28 cellular contexts compared by ENCODE assay signal in the genomic region with DNA sequence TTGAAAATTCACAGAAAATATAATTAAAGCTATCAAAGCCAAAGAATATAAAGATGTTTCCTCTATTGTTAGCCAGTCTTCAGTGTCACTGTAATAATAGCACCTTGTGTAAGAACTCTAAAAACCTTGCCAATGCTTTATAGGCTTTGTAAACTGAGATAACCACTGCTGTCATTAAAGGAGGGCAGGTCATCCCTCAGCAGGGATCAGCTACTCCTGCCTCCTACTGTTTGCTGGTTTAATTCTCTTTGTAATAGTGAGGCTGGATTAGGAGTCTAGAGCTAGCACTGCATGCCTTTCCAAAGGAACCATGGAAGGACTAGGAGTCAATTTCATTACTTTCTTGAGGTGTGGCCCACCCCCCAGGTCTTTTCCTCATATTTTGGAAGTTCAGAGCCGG. TPM values are rescaled to one million over a fixed set of nuclear protein-coding genes. Genes with fewer than 3 reads are reported as not detected.
DNase-seq lines count a peak whose midpoint lies in the region; ATAC-seq and TF ChIP-seq lines count a peak whose summit lies in the region.
"Had no signal": no experiment of that assay in that cellular context is flagged by ENCODE, and none has a peak within 500 bp of the region (broad histone marks: within the 10 kb centered on the region; RNA-seq: fewer than 3 reads in every experiment).

No MANE protein-coding gene starts in this region.

- no peak overlapping the region for H2AFZ ChIP-seq in HCT116 (ENCODE audit: low read depth, low read length, poor library complexity, severe bottlenecking)

- H3K27me3 ChIP-seq in HCT116 (ENCODE audit: insufficient read depth, low read length) (no peaks in the 10 kb centered on the region), foreskin keratinocyte (no peaks in the 10 kb centered on the region), psoas muscle (ENCODE audit: insufficient read depth in 3 of 3, low read length in 2 of 3) (no peaks in the 10 kb centered on the region), Peyer's patch (no peaks in the 10 kb centered on the region), uterus (no peaks in the 10 kb centered on the region)
- H3K27me3 ChIP-seq: tibial nerve had no signal

- no peaks in the 10 kb centered on the region for H4K20me1 ChIP-seq in HCT116 (ENCODE audit: insufficient read depth)

- H3K9me3 ChIP-seq in HCT116 (ENCODE audit: control insufficient read depth in 1 of 2, insufficient read depth in 1 of 2, low read depth in 1 of 2, low read length in 2 of 2) (no peaks in the 10 kb centered on the region), psoas muscle (no peaks in the 10 kb centered on the region), Peyer's patch (no peaks in the 10 kb centered on the region), uterus (no peaks in the 10 kb centered on the region)
- H3K9me3 ChIP-seq: tibial nerve had no signal

- no peaks in the 10 kb centered on the region for H3K79me2 ChIP-seq in HCT116 (ENCODE audit: insufficient read depth, low read length)

- no peak for DNase-seq in HCT116 (ENCODE audit: low read depth, low spot score)
- peak; percentile 41 for DNase-seq in NCI-H82 (lab: John Stamatoyannopoulos, UW)
- DNase-seq in foreskin keratinocyte = no peak
- DNase-seq in psoas muscle = no peak
- no peak for DNase-seq in Peyer's patch
- no peak for DNase-seq in uterus
- DNase-seq: activated CD4-positive, alpha-beta T cell treated with anti-CD3 and anti-CD28 coated beads for 4 hours; activated CD8-positive, alpha-beta T cell treated with anti-CD3 and anti-CD28 coated beads, Interleukin-2, amount 10 ng/mL, durations not matched to agents 7 days and 5 days; activated naive CD4-positive, alpha-beta T cell treated with anti-CD3 and anti-CD28 coated beads, Interleukin-2, amount 10 ng/mL, durations not matched to agents 7 days and 5 days; C1 segment of cervical spinal cord; COR-L47; H9; hippocampal formation; immature natural killer cell; NCI-H1092 treated with DMSO at 0.1 percent for 48 hours; NCI-H187 treated with DMSO at 0.1 percent for 48 hours; NCI-H526; posterior cingulate gyrus; right cardiac atrium; SHP77; stimulated activated CD4-positive, alpha-beta T cell treated with anti-CD3 and anti-CD28 coated beads, Interleukin-12 subunit alpha, Interleukin-12 subunit beta, amount 100 ng/mL, for 4 hours; stimulated activated CD4-positive, alpha-beta T cell treated with anti-CD3 and anti-CD28 coated beads, Interleukin-4, amount 100 ng/mL, for 24 hours had no signal

- ATAC-seq in HCT116 = peak; percentile 69
- no peak for ATAC-seq in foreskin keratinocyte
- ATAC-seq in psoas muscle = peak; percentile 78 to 93 (median 90)
- ATAC-seq in GM18498 (IDR thresholded peaks at IDR 0.05; ENCODE audit: unreplicated experiment) = no peak
- ATAC-seq: activated CD8-positive, alpha-beta T cell treated with anti-CD3 and anti-CD28 coated beads, Interleukin-2, amount 10 ng/mL, durations not matched to agents 7 days and 5 days; K562; left lobe of liver; Panc1; right cardiac atrium had no signal

- POLR2A ChIA-PET in HCT116 (lab: Charles Lee) = interaction anchor here (0.5 kb wide), 1 partner anchor 37 kb away, joined by 3 read pairs; no protein-coding TSS in a partner anchor

- H3K4me1 ChIP-seq in HCT116 (ENCODE audit: control insufficient read depth in 1 of 2, insufficient read depth in 2 of 2, low read length in 2 of 2) (no peaks in the 10 kb centered on the region), foreskin keratinocyte (peaks cover 11% of the 10 kb centered on the region), psoas muscle (peaks cover 43% of the 10 kb centered on the region), Peyer's patch (no peaks in the 10 kb centered on the region), uterus (no peaks in the 10 kb centered on the region)
- H3K4me1 ChIP-seq: tibial nerve had no signal

- H3K36me3 ChIP-seq in HCT116 (ENCODE audit: control insufficient read depth in 1 of 2, insufficient read depth in 2 of 2, low read length in 2 of 2) = no peaks in the 10 kb centered on the region
- no peaks in the 10 kb centered on the region for H3K36me3 ChIP-seq in psoas muscle (ENCODE audit: insufficient read depth in 1 of 2, low read depth in 1 of 2)
- H3K36me3 ChIP-seq in Peyer's patch = no peaks in the 10 kb centered on the region
- no peaks in the 10 kb centered on the region for H3K36me3 ChIP-seq in uterus
- H3K36me3 ChIP-seq: tibial nerve had no signal

- intact Hi-C loops in HCT116 (cut with micrococcal nuclease) (no loop called here), psoas muscle (cut with DNase I) (loop anchor here in 1 of 2 donors (10.0 kb wide), 1 partner anchor 90 kb away; no protein-coding TSS in a partner anchor), uterus (cut with DNase I; ENCODE audit: low total_unique reads) (no loop called here)

- RAD21 ChIA-PET in HCT116 (lab: Charles Lee; ENCODE audit: low non-redundant PET in 1 of 2, low total read pairs in 2 of 2, uncharacterized antibody in 2 of 2, unreplicated experiment in 2 of 2) = no interaction called here

- peak; percentile 22; the same call in 1 of the 2 replicates for TF ChIP-seq RAD21 in HCT116 (IDR thresholded peaks at IDR 0.05; ENCODE audit: low read depth)

- no peaks in the 10 kb centered on the region for H3K9me2 ChIP-seq in HCT116 (ENCODE audit: insufficient read depth)

- no peak overlapping the region for H3K4me3 ChIP-seq in HCT116 (replicated peaks in 1 of 2; ENCODE audit: low read depth in 1 of 2, low read length in 2 of 2)
- no peak overlapping the region for H3K4me3 ChIP-seq in psoas muscle
- H3K4me3 ChIP-seq in Peyer's patch = no peak overlapping the region
- no peak overlapping the region for H3K4me3 ChIP-seq in uterus
- H3K4me3 ChIP-seq: K562, tibial nerve had no signal

- H3K27ac ChIP-seq in HCT116 (ENCODE audit: low read depth, low read length) (no peak overlapping the region), foreskin keratinocyte (no peak overlapping the region), psoas muscle (peak overlapping the region; percentile 69), Peyer's patch (no peak overlapping the region), uterus (no peak overlapping the region)
- H3K27ac ChIP-seq: tibial nerve had no signal

- CTCF ChIA-PET in HCT116 (lab: Charles Lee) = no interaction called here

- no peak overlapping the region for H3K4me2 ChIP-seq in HCT116 (ENCODE audit: low read length)

- TF ChIP-seq CTCF in HCT116 (IDR thresholded peaks at IDR 0.05 in 2 of 3, conservative IDR thresholded peaks at IDR 0.05 in 1 of 3; ENCODE audit: borderline replicate concordance in 1 of 3, insufficient read depth in 1 of 3, low read depth in 2 of 3, low read length in 2 of 3) = peak in 2 of 3 experiments; percentile 2 to 20; a peak in 1 of 6 replicates
- peak; percentile 33 for TF ChIP-seq CTCF in foreskin keratinocyte (conservative IDR thresholded peaks at IDR 0.05)
- TF ChIP-seq CTCF in psoas muscle (IDR thresholded peaks at IDR 0.05) = peak; percentile 18
- peak in 3 of 6 experiments; percentile 34 to 57 (median 44) for TF ChIP-seq CTCF in Peyer's patch (IDR thresholded peaks at IDR 0.05)
- TF ChIP-seq CTCF in uterus (IDR thresholded peaks at IDR 0.05) = no peak

- no peak overlapping the region for H3K9ac ChIP-seq in HCT116 (ENCODE audit: low read length)

- no TSS peak for BruUV-seq in HCT116 (replicated peaks; lab: Mats Ljungman, UMichigan)

- 67 to 75% (median 68%) methylated on average over 1 of the region's 1 CpG for WGBS in psoas muscle, 3 donors

- TF ChIP-seq POLR2A in HCT116 (IDR thresholded peaks at IDR 0.05; ENCODE audit: borderline replicate concordance, extremely low read depth, insufficient read depth, insufficient read length) = no peak
- TF ChIP-seq POLR2A in Peyer's patch (IDR thresholded peaks at IDR 0.05) = no peak
- TF ChIP-seq POLR2A in uterus (IDR thresholded peaks at IDR 0.05) = no peak

TF ChIP-seq in HCT116, 20 proteins besides CTCF, POLR2A, EP300 and RAD21 (continues in another document):
- TF ChIP-seq CEBPB (IDR thresholded peaks at IDR 0.05; ENCODE audit: low read depth) (no peak), SP1 (IDR thresholded peaks at IDR 0.05; ENCODE audit: low read depth) (no peak), EGR1 (IDR thresholded peaks at IDR 0.05; ENCODE audit: low read depth) (no peak), EZH2phosphoT487 (IDR thresholded peaks at IDR 0.05; ENCODE audit: borderline replicate concordance) (no peak), ZFX (IDR thresholded peaks at IDR 0.05) (no peak), ZNF274 (IDR thresholded peaks at IDR 0.05; ENCODE audit: low read depth, low read length) (no peak), SIN3A (IDR thresholded peaks at IDR 0.05; ENCODE audit: low read depth) (no peak), ATF3 (IDR thresholded peaks at IDR 0.05) (no peak)
- TF ChIP-seq, protein P1, sequence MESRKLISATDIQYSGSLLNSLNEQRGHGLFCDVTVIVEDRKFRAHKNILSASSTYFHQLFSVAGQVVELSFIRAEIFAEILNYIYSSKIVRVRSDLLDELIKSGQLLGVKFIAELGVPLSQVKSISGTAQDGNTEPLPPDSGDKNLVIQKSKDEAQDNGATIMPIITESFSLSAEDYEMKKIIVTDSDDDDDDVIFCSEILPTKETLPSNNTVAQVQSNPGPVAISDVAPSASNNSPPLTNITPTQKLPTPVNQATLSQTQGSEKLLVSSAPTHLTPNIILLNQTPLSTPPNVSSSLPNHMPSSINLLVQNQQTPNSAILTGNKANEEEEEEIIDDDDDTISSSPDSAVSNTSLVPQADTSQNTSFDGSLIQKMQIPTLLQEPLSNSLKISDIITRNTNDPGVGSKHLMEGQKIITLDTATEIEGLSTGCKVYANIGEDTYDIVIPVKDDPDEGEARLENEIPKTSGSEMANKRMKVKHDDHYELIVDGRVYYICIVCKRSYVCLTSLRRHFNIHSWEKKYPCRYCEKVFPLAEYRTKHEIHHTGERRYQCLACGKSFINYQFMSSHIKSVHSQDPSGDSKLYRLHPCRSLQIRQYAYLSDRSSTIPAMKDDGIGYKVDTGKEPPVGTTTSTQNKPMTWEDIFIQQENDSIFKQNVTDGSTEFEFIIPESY (IDR thresholded peaks at IDR 0.05; ENCODE audit: extremely low read depth, insufficient replicate concordance, low read length) = no peak
- TF ChIP-seq, protein P2, sequence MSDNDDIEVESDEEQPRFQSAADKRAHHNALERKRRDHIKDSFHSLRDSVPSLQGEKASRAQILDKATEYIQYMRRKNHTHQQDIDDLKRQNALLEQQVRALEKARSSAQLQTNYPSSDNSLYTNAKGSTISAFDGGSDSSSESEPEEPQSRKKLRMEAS (IDR thresholded peaks at IDR 0.05) = no peak

RNA-seq across cellular contexts. Expression of gene FHIP1A, which starts 46.2 kb away (rescaled TPM):
- total RNA-seq in HCT116 (2021; ENCODE audit: unreplicated experiment) (14.8 TPM), foreskin keratinocyte (17.0 and 19.1 TPM in 2 replicates), psoas muscle (10 to 100 TPM; 37.7 to 46.7 (median 44.9) TPM), Peyer's patch (10 to 100 TPM; 11.6 to 32.4 (median 30.7) TPM), uterus (10 to 100 TPM in 2 of 4 donors, 1 to 10 TPM in 2; 2.6 to 25.6 (median 10.5) TPM)
- polyA plus RNA-seq in HCT116 (2012) = 5.2 and 6.1 TPM in 2 replicates
- polyA plus RNA-seq in foreskin keratinocyte (0.93 and 1.3 TPM in 2 replicates), psoas muscle (10 to 100 TPM in 1 of 3 donors, 1 to 10 TPM in 1, under 1 TPM in 1; 0.51 to 20.5 (median 5.0) TPM)
- total RNA-seq: activated CD8-positive, alpha-beta T cell treated with anti-CD3 and anti-CD28 coated beads, Interleukin-2, amount 10 ng/mL, durations not matched to agents 7 days and 5 days; T-helper 2 cell treated with Interferon-gamma antibody and Interleukin-4, amounts not matched to agents 100 ng/mL and 5 ng/mL, for 36 hours had no signal
- polyA plus RNA-seq: immature natural killer cell had no signal

Comparison
In these comparisons a context has a peak if more than half of its experiments do, and no peak if none do; other contexts are left out.
1. ATAC-seq: peak in HCT116 (single experiment) and psoas muscle (4 of 4); none in foreskin keratinocyte (single experiment) and GM18498 (single experiment).
2. CTCF ChIP-seq: peak in HCT116 (2 of 3), foreskin keratinocyte (single experiment) and psoas muscle (single experiment); none in uterus (0 of 4).